ENCODE assay signal across 8 cellular contexts in genomic region chr10:21526952-21527633, GRCh38. TPM values are rescaled to one million over a fixed set of nuclear protein-coding genes. Genes with fewer than 3 reads are reported as not detected.
DNase-seq lines count a peak whose midpoint lies in the region; ATAC-seq lines count a peak whose summit lies in the region.

No MANE protein-coding gene starts in this region.

- peak overlapping the region; percentile 92 for H3K27ac ChIP-seq in angular gyrus (ENCODE audit: low read depth, low read length)

- peak; percentile 65 for ATAC-seq in left ventricle myocardium superior
- ATAC-seq in HG03135 (IDR thresholded peaks at IDR 0.05; ENCODE audit: unreplicated experiment): no peak

- in situ Hi-C loops in Caki2 (cut with HindIII; ENCODE audit: low pct_unique_long_range_greater_than_20kb, low sequenced_read_pairs): no loop called here

- intact Hi-C loops in left ventricle myocardium superior (cut with micrococcal nuclease) (no loop called here), posterior cingulate gyrus (cut with DNase I) (no loop called here)

- peak; percentile 77 for DNase-seq in Caki2 (ENCODE audit: low read depth)
- DNase-seq in HCEC 1CT: peak; percentile 70
- peak; percentile 27 to 39 for DNase-seq in SHP77 (lab: John Stamatoyannopoulos, UW)
- peak; percentile 86 for DNase-seq in left ventricle myocardium superior
- DNase-seq in posterior cingulate gyrus: peak; percentile 40 to 93 (median 58)
- no peak for DNase-seq in NCI-H524 treated with DMSO at 0.1 percent for 48 hours (lab: John Stamatoyannopoulos, UW)

RNA-seq across cellular contexts. Expression of gene SKIDA1, which starts 1.6 kb away (rescaled TPM):
- total RNA-seq in Caki2 (2014; rRNA removed; shearing (Covaris generic); ENCODE audit: low replicate concordance): 5.0 and 9.0 TPM in 2 replicates
- total RNA-seq in left ventricle myocardium superior: 3.6 TPM

RNA-seq across cellular contexts. Expression of gene MLLT10, which starts 6.9 kb away (rescaled TPM):
- 18.9 and 30.5 TPM in 2 replicates for total RNA-seq in Caki2 (2014; rRNA removed; shearing (Covaris generic); ENCODE audit: low replicate concordance)
- 26.1 TPM for total RNA-seq in left ventricle myocardium superior
